Comparison of ENCODE assay signal across 16 cellular contexts in the genomic region with DNA sequence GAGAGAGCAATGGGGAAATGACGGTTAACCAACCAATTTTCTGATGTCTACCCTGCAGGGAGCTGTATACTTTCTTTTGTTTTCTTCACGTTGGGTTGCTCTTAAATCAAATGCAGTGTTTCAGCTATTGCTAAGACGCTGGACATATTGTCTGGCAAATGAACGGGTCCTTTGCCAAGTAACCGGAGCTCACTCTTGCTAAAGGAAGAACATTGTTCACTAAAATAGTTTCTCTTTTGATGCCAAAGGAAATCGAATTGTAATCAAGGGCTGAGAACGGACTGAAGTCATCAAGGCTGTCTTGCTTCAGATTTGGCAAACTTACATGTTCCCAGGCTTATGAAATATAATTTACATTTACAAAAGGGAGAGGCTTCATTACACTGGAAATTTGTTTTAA.
DNase-seq lines count a peak whose midpoint lies in the region; ATAC-seq, FAIRE-seq and TF ChIP-seq lines count a peak whose summit lies in the region.
"Had no signal": no experiment of that assay in that cellular context is flagged by ENCODE, and none has a peak within 500 bp of the region (broad histone marks: within the 10 kb centered on the region; RNA-seq: fewer than 3 reads in every experiment).

No MANE protein-coding gene starts in this region.

- H3K4me3 Mint-ChIP-seq in activated naive CD4-positive, alpha-beta T cell treated with anti-CD3 and anti-CD28 coated beads, Interleukin-2, amount 10 ng/mL, durations not matched to agents 7 days and 5 days, result no peak overlapping the region
- H3K4me3 Mint-ChIP-seq: activated naive CD8-positive, alpha-beta T cell treated with anti-CD3 and anti-CD28 coated beads, Interleukin-2, amount 50 U/mL, for 24 hours; activated T-cell treated with anti-CD3 and anti-CD28 coated beads, Interleukin-2, amount 50 U/mL, for 24 hours; mesothelial cell of epicardium had no signal

- no peaks in the 10 kb centered on the region for H3K4me1 Mint-ChIP-seq in activated naive CD4-positive, alpha-beta T cell treated with anti-CD3 and anti-CD28 coated beads, Interleukin-2, amount 10 ng/mL, durations not matched to agents 7 days and 5 days
- H3K4me1 Mint-ChIP-seq: activated naive CD8-positive, alpha-beta T cell treated with anti-CD3 and anti-CD28 coated beads, Interleukin-2, amount 50 U/mL, for 24 hours; mesothelial cell of epicardium had no signal

- peaks cover 1% of the 10 kb centered on the region for H3K9me3 Mint-ChIP-seq in activated naive CD4-positive, alpha-beta T cell treated with anti-CD3 and anti-CD28 coated beads, Interleukin-2, amount 10 ng/mL, durations not matched to agents 7 days and 5 days
- H3K9me3 Mint-ChIP-seq: activated T-cell treated with anti-CD3 and anti-CD28 coated beads, Interleukin-2, amount 50 U/mL, for 24 hours; mesothelial cell of epicardium had no signal

- WGBS in spleen, 5 donors, result 52 to 74% (median 61%) methylated on average over 7 of the region's 7 CpGs

- H3K4me1 ChIP-seq in PC-9 (replicated peaks; ENCODE audit: insufficient read depth), result no peaks in the 10 kb centered on the region
- no peaks in the 10 kb centered on the region for H3K4me1 ChIP-seq in endothelial cell of umbilical vein (ENCODE audit: control insufficient read depth, extremely low read depth, insufficient read depth, low read length)
- peaks cover 0 to 4% of the 10 kb centered on the region in 2 donors for H3K4me1 ChIP-seq in left lung
- peaks cover 0 to 4% (median 0%) of the 10 kb centered on the region in 6 donors for H3K4me1 ChIP-seq in spleen
- H3K4me1 ChIP-seq: HAP-1, SJSA1 had no signal

- POLR2A ChIA-PET in PC-9 (lab: Charles Lee; ENCODE audit: unreplicated experiment), result no interaction called here
- POLR2A ChIA-PET in endothelial cell of umbilical vein (lab: Charles Lee), result no interaction called here

- H3K9ac ChIP-seq in endothelial cell of umbilical vein (replicated peaks; ENCODE audit: extremely low read depth, insufficient read depth, low read length), result no peak overlapping the region

- TF ChIP-seq CTCF in PC-9 (conservative IDR thresholded peaks at IDR 0.05) (no peak), endothelial cell of umbilical vein (IDR thresholded peaks at IDR 0.05; ENCODE audit: extremely low read depth in 1 of 2, insufficient read depth in 1 of 2, low read depth in 1 of 2, low read length in 2 of 2) (no peak), left lung (IDR thresholded peaks at IDR 0.05) (no peak), spleen (IDR thresholded peaks at IDR 0.05 in 8 of 11, conservative IDR thresholded peaks at IDR 0.05 in 3 of 11) (no peak)

- no peaks in the 10 kb centered on the region for H3K9me1 ChIP-seq in endothelial cell of umbilical vein (replicated peaks; ENCODE audit: control insufficient read depth, extremely low read depth, insufficient read depth, low read length)

- H3F3A ChIP-seq in PC-9 (ENCODE audit: insufficient read depth, low read depth), result no peaks in the 10 kb centered on the region

- no peak overlapping the region for H3K27ac ChIP-seq in PC-9
- H3K27ac ChIP-seq in endothelial cell of umbilical vein (ENCODE audit: insufficient read depth, low read depth, low read length), result no peak overlapping the region
- peak overlapping the region; percentile 49 to 66 for H3K27ac ChIP-seq in left lung
- H3K27ac ChIP-seq in spleen, result peak overlapping the region in 6 of 8 donors; percentile 23 to 41 (median 36)
- H3K27ac ChIP-seq: SJSA1 had no signal

- BruUV-seq in PC-9 (replicated peaks; lab: Mats Ljungman, UMichigan) (no TSS peak), endothelial cell of umbilical vein (replicated peaks; lab: Mats Ljungman, UMichigan) (no TSS peak)

- H3K36me3 Mint-ChIP-seq in activated naive CD4-positive, alpha-beta T cell treated with anti-CD3 and anti-CD28 coated beads, Interleukin-2, amount 10 ng/mL, durations not matched to agents 7 days and 5 days, result no peaks in the 10 kb centered on the region
- H3K36me3 Mint-ChIP-seq: mesothelial cell of epicardium had no signal

- H3K27me3 ChIP-seq in PC-9 (ENCODE audit: insufficient read depth, low read depth) (no peaks in the 10 kb centered on the region), endothelial cell of umbilical vein (ENCODE audit: control insufficient read depth in 2 of 2, insufficient read depth in 2 of 2, low read length in 2 of 2) (no peaks in the 10 kb centered on the region), left lung (no peaks in the 10 kb centered on the region), spleen (replicated peaks in 1 of 7) (no peaks in the 10 kb centered on the region)
- H3K27me3 ChIP-seq: SJSA1 had no signal

- CTCF ChIA-PET in PC-9 (lab: Charles Lee) (no interaction called here), endothelial cell of umbilical vein (lab: Charles Lee) (no interaction called here)
- CTCF ChIA-PET in activated naive CD4-positive, alpha-beta T cell treated with anti-CD3 and anti-CD28 coated beads, Interleukin-2, amount 10 ng/mL, durations not matched to agents 7 days and 5 days (lab: Charles Lee), result no interaction called here

- DNase-seq in PC-9 (no peak), endothelial cell of umbilical vein (ENCODE audit: low read depth, low spot score) (peak; percentile 70), left lung (no peak), spleen (no peak), SHP77 treated with DMSO at 0.1 percent for 48 hours (lab: John Stamatoyannopoulos, UW) (no peak), NCI-H748 (lab: John Stamatoyannopoulos, UW; ENCODE audit: unreplicated experiment) (no peak)
- DNase-seq in activated naive CD4-positive, alpha-beta T cell treated with anti-CD3 and anti-CD28 coated beads, Interleukin-2, amount 10 ng/mL, durations not matched to agents 7 days and 5 days, result no peak
- DNase-seq: activated CD4-positive, alpha-beta T cell treated with anti-CD3 and anti-CD28 coated beads, Interleukin-2, amount 50 U/mL, for 1 hour; activated naive CD8-positive, alpha-beta T cell treated with anti-CD3 and anti-CD28 coated beads, Interleukin-2, amount 50 U/mL, for 24 hours; activated T-cell treated with anti-CD3 and anti-CD28 coated beads, Interleukin-2, amount 50 U/mL, for 24 hours; NCI-H1048 had no signal

- H3K27ac Mint-ChIP-seq in activated naive CD4-positive, alpha-beta T cell treated with anti-CD3 and anti-CD28 coated beads, Interleukin-2, amount 10 ng/mL, durations not matched to agents 7 days and 5 days, result no peak overlapping the region
- H3K27ac Mint-ChIP-seq: activated naive CD8-positive, alpha-beta T cell treated with anti-CD3 and anti-CD28 coated beads, Interleukin-2, amount 50 U/mL, for 24 hours; activated T-cell treated with anti-CD3 and anti-CD28 coated beads, Interleukin-2, amount 50 U/mL, for 24 hours; mesothelial cell of epicardium had no signal

- H4K20me1 ChIP-seq in PC-9 (ENCODE audit: insufficient read depth), result no peaks in the 10 kb centered on the region
- no peaks in the 10 kb centered on the region for H4K20me1 ChIP-seq in endothelial cell of umbilical vein (replicated peaks; ENCODE audit: control insufficient read depth, extremely low read depth, insufficient read depth, low read length)

- no peaks in the 10 kb centered on the region for H3K9me3 ChIP-seq in PC-9 (ENCODE audit: insufficient read depth, low read depth)
- no peaks in the 10 kb centered on the region for H3K9me3 ChIP-seq in endothelial cell of umbilical vein (replicated peaks; ENCODE audit: control insufficient read depth, insufficient read depth, low read length)
- no peaks in the 10 kb centered on the region for H3K9me3 ChIP-seq in left lung
- H3K9me3 ChIP-seq in spleen, result no peaks in the 10 kb centered on the region
- H3K9me3 ChIP-seq: HAP-1, SJSA1 had no signal

- no peaks in the 10 kb centered on the region for H3K27me3 Mint-ChIP-seq in activated naive CD4-positive, alpha-beta T cell treated with anti-CD3 and anti-CD28 coated beads, Interleukin-2, amount 10 ng/mL, durations not matched to agents 7 days and 5 days
- H3K27me3 Mint-ChIP-seq: activated naive CD8-positive, alpha-beta T cell treated with anti-CD3 and anti-CD28 coated beads, Interleukin-2, amount 50 U/mL, for 24 hours had no signal

- intact Hi-C loops in PC-9 (cut with micrococcal nuclease; ENCODE audit: unreplicated experiment) (no loop called here), endothelial cell of umbilical vein (cut with micrococcal nuclease) (no loop called here), left lung (cut with DNase I) (no loop called here), spleen (cut with DNase I; ENCODE audit: low total_unique reads) (no loop called here)

- no peak overlapping the region for H3K4me3 ChIP-seq in PC-9
- no peak overlapping the region for H3K4me3 ChIP-seq in endothelial cell of umbilical vein (replicated peaks in 1 of 3; ENCODE audit: insufficient read depth in 1 of 3, low read depth in 1 of 3, low read length in 3 of 3)
- no peak overlapping the region for H3K4me3 ChIP-seq in left lung
- H3K4me3 ChIP-seq in spleen, result peak overlapping the region in 2 of 8 donors; percentile 11 to 33
- H3K4me3 ChIP-seq: HAP-1, SJSA1 had no signal

- 0 out of 2 replicates have a peak overlapping the region, but pooled peaks have one; percentile 6 for H2AFZ ChIP-seq in PC-9
- H2AFZ ChIP-seq in endothelial cell of umbilical vein (ENCODE audit: low read depth, low read length), result no peak overlapping the region

- ATAC-seq in left lung (no peak), GM19395 (IDR thresholded peaks at IDR 0.05; ENCODE audit: unreplicated experiment) (no peak)
- ATAC-seq: activated naive CD8-positive, alpha-beta T cell treated with anti-CD3 and anti-CD28 coated beads, Interleukin-2, amount 50 U/mL, for 24 hours had no signal

- dilution Hi-C loops in endothelial cell of umbilical vein (cut with MboI; ENCODE audit: extremely low pct_ligation_motif_present, low sequenced_read_pairs), result no loop called here

- FAIRE-seq in endothelial cell of umbilical vein (lab: Jason Lieb, UNC), result peak; percentile 68
- FAIRE-seq: TTC549 had no signal

- peaks cover 3% of the 10 kb centered on the region; the same call in 1 of the 2 replicates for H3K9me2 ChIP-seq in PC-9 (ENCODE audit: insufficient read depth)

- H3K79me2 ChIP-seq in PC-9 (ENCODE audit: low read depth) (no peaks in the 10 kb centered on the region), endothelial cell of umbilical vein (ENCODE audit: control insufficient read depth, insufficient read depth, low read length) (no peaks in the 10 kb centered on the region)

- H3K36me3 ChIP-seq in PC-9 (ENCODE audit: low read depth) (no peaks in the 10 kb centered on the region), endothelial cell of umbilical vein (ENCODE audit: control insufficient read depth in 2 of 2, extremely low read depth in 1 of 2, insufficient read depth in 2 of 2, low read length in 2 of 2) (no peaks in the 10 kb centered on the region), left lung (no peaks in the 10 kb centered on the region), spleen (no peaks in the 10 kb centered on the region)
- H3K36me3 ChIP-seq: HAP-1, SJSA1 had no signal

- no peak overlapping the region for H3K4me2 ChIP-seq in PC-9
- H3K4me2 ChIP-seq in endothelial cell of umbilical vein (ENCODE audit: insufficient read depth, low read length), result no peak overlapping the region

- TF ChIP-seq POLR2A in endothelial cell of umbilical vein (IDR thresholded peaks at IDR 0.05; ENCODE audit: low read depth, low read length) (no peak), spleen (IDR thresholded peaks at IDR 0.05) (no peak)

TF ChIP-seq in endothelial cell of umbilical vein, 7 proteins besides CTCF, POLR2A, EP300 and RAD21 (continues in another document):
- TF ChIP-seq JUN (IDR thresholded peaks at IDR 0.05; ENCODE audit: borderline replicate concordance, insufficient read depth, insufficient read length, low read depth) (no peak), GATA2 (IDR thresholded peaks at IDR 0.05; ENCODE audit: insufficient read depth, insufficient read length, low read depth, low read length) (no peak)

Comparison
In these comparisons a context has a peak if more than half of its experiments do, and no peak if none do; other contexts are left out.
1. H3K27ac ChIP-seq: peak in left lung (2 of 2) and spleen (6 of 8); none in PC-9 (single experiment) and endothelial cell of umbilical vein (single experiment).